ENCODE assay signal across 10 cellular contexts in the genomic region with DNA sequence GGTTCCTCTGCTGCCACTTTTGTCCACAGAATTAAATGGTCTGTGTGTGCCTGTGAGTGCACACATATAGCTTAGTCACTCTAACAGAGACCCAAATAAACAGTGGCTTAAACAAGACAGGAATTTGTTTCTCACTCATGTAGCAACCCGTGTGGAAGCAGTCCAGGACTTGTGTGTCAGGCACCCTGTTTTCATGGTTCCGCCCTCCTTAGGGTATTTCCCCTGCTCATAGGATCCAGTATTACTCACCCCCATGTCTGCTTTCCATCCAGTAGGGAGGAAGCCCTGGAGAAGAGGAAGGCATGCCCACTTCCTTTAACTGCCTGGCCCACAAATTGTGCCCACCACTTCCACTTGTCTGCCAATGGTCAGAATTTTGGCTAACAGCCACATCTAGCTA. TPM values are rescaled to one million over a fixed set of nuclear protein-coding genes. Genes with fewer than 3 reads are reported as not detected.
DNase-seq lines count a peak whose midpoint lies in the region; ATAC-seq, FAIRE-seq and TF ChIP-seq lines count a peak whose summit lies in the region.
"Had no signal": no experiment of that assay in that cellular context is flagged by ENCODE, and none has a peak within 500 bp of the region (broad histone marks: within the 10 kb centered on the region; RNA-seq: fewer than 3 reads in every experiment).

No MANE protein-coding gene starts in this region.

- H3K9me3 ChIP-seq in AG04450 (ENCODE audit: control insufficient read depth, insufficient read depth, low read length), result no peaks in the 10 kb centered on the region; the same call in 1 of the 2 replicates
- H3K9me3 ChIP-seq in astrocyte (ENCODE audit: insufficient read depth, low read depth, low read length), result no peaks in the 10 kb centered on the region
- H3K9me3 ChIP-seq in left lung, result no peaks in the 10 kb centered on the region
- H3K9me3 ChIP-seq: testis had no signal

- CTCF ChIA-PET in AG04450 (lab: Charles Lee), result interaction anchor here (0.8 to 1.7 kb wide), 3 partner anchors 11 to 103 kb away, joined by 3 to 7 read pairs (median 6); a partner anchor contains a TSS

- peaks cover 2% of the 10 kb centered on the region for H3K27me3 Mint-ChIP-seq in astrocyte (ENCODE audit: low read depth, unreplicated experiment)
- H3K27me3 Mint-ChIP-seq in activated T-cell treated with anti-CD3 and anti-CD28 coated beads, Interleukin-2, amount 50 U/mL, for 72 hours (ENCODE audit: low read depth), result peaks cover 27% of the 10 kb centered on the region
- H3K27me3 Mint-ChIP-seq in stimulated activated memory B cell treated with anti-CD40 and anti-IgM and Interleukin-4, amounts not matched to agents 10 μg/mL and 1 μg/mL and 100 μg/mL, for 72 hours, result peaks cover 61% of the 10 kb centered on the region

- TF ChIP-seq CTCF in AG04450 (IDR thresholded peaks at IDR 0.05; ENCODE audit: low read depth, low read length) (no peak), astrocyte (IDR thresholded peaks at IDR 0.05; ENCODE audit: insufficient read depth, low read depth, low read length) (no peak), left lung (IDR thresholded peaks at IDR 0.05) (no peak)

- no peaks in the 10 kb centered on the region for H3K36me3 Mint-ChIP-seq in astrocyte (ENCODE audit: low read depth, unreplicated experiment)
- H3K36me3 Mint-ChIP-seq in activated T-cell treated with anti-CD3 and anti-CD28 coated beads, Interleukin-2, amount 50 U/mL, for 72 hours (ENCODE audit: insufficient read depth in 2 of 2), result no peaks in the 10 kb centered on the region
- H3K36me3 Mint-ChIP-seq in stimulated activated memory B cell treated with anti-CD40 and anti-IgM and Interleukin-4, amounts not matched to agents 10 μg/mL and 1 μg/mL and 100 μg/mL, for 72 hours, result no peaks in the 10 kb centered on the region

- H3K4me2 ChIP-seq in astrocyte (ENCODE audit: low read length), result peak overlapping the region; percentile 12

- H3K9ac ChIP-seq in astrocyte (ENCODE audit: low read length), result no peak overlapping the region

- H4K20me1 ChIP-seq in astrocyte (ENCODE audit: insufficient read depth, low read length), result no peaks in the 10 kb centered on the region

- H3K27me3 ChIP-seq in AG04450 (ENCODE audit: control insufficient read depth, insufficient read depth, low read length), result peaks cover 5% of the 10 kb centered on the region
- no peaks in the 10 kb centered on the region for H3K27me3 ChIP-seq in astrocyte (ENCODE audit: insufficient read depth, low read length)
- H3K27me3 ChIP-seq in left lung, result no peaks in the 10 kb centered on the region
- H3K27me3 ChIP-seq: testis had no signal

- H3K4me1 ChIP-seq in astrocyte (ENCODE audit: insufficient read depth, low read length) (peaks cover 10% of the 10 kb centered on the region), left lung (peaks cover 14 to 40% of the 10 kb centered on the region in 2 donors)
- H3K4me1 ChIP-seq: testis had no signal

- H3K4me3 Mint-ChIP-seq in astrocyte (ENCODE audit: unreplicated experiment), result no peak overlapping the region
- H3K4me3 Mint-ChIP-seq in activated T-cell treated with anti-CD3 and anti-CD28 coated beads, Interleukin-2, amount 50 U/mL, for 72 hours, result no peak overlapping the region
- H3K4me3 Mint-ChIP-seq in stimulated activated memory B cell treated with anti-CD40 and anti-IgM and Interleukin-4, amounts not matched to agents 10 μg/mL and 1 μg/mL and 100 μg/mL, for 72 hours, result no peak overlapping the region

- H3K9me3 Mint-ChIP-seq in astrocyte (ENCODE audit: unreplicated experiment), result peaks cover 2% of the 10 kb centered on the region
- H3K9me3 Mint-ChIP-seq in activated T-cell treated with anti-CD3 and anti-CD28 coated beads, Interleukin-2, amount 50 U/mL, for 72 hours, result no peaks in the 10 kb centered on the region
- H3K9me3 Mint-ChIP-seq in stimulated activated memory B cell treated with anti-CD40 and anti-IgM and Interleukin-4, amounts not matched to agents 10 μg/mL and 1 μg/mL and 100 μg/mL, for 72 hours, result no peaks in the 10 kb centered on the region

- peak; percentile 54 for DNase-seq in AG04450 (ENCODE audit: low read depth, low spot score)
- DNase-seq in astrocyte (ENCODE audit: low read depth), result peak; percentile 94
- DNase-seq in left lung, result peak in 1 of 2 donors; percentile 65
- DNase-seq in activated T-cell treated with anti-CD3 and anti-CD28 coated beads, Interleukin-2, amount 50 U/mL, for 72 hours, result no peak
- DNase-seq: activated T-cell treated with anti-CD3 and anti-CD28 coated beads for 4 hours, testis had no signal

- POLR2A ChIA-PET in AG04450 (lab: Yijun Ruan, JAX), result no interaction called here

- H3K79me2 ChIP-seq in astrocyte (ENCODE audit: insufficient read depth, low read length), result no peaks in the 10 kb centered on the region

- peak overlapping the region; percentile 31 for H3K27ac Mint-ChIP-seq in astrocyte (ENCODE audit: unreplicated experiment)
- H3K27ac Mint-ChIP-seq in activated T-cell treated with anti-CD3 and anti-CD28 coated beads, Interleukin-2, amount 50 U/mL, for 72 hours, result no peak overlapping the region
- no peak overlapping the region for H3K27ac Mint-ChIP-seq in stimulated activated memory B cell treated with anti-CD40 and anti-IgM and Interleukin-4, amounts not matched to agents 10 μg/mL and 1 μg/mL and 100 μg/mL, for 72 hours

- FAIRE-seq in astrocyte (lab: Jason Lieb, UNC), result no peak

- ATAC-seq in HG03060 (IDR thresholded peaks at IDR 0.05; ENCODE audit: low read depth, unreplicated experiment) (peak; percentile 49), left lung (peak; percentile 90), HG02763 (IDR thresholded peaks at IDR 0.05; ENCODE audit: unreplicated experiment) (no peak), GM21529 (IDR thresholded peaks at IDR 0.05; ENCODE audit: unreplicated experiment) (no peak)
- ATAC-seq in activated T-cell treated with anti-CD3 and anti-CD28 coated beads, Interleukin-2, amount 50 U/mL, for 72 hours (replicated peaks in 1 of 2), result no peak
- no peak for ATAC-seq in stimulated activated memory B cell treated with anti-CD40 and anti-IgM and Interleukin-4, amounts not matched to agents 10 μg/mL and 1 μg/mL and 100 μg/mL, for 72 hours

- H3K4me3 ChIP-seq in AG04450 (ENCODE audit: low read depth, low read length), result no peak overlapping the region
- no peak overlapping the region for H3K4me3 ChIP-seq in astrocyte (ENCODE audit: insufficient read depth, low read depth, low read length)
- H3K4me3 ChIP-seq in left lung, result no peak overlapping the region
- H3K4me3 ChIP-seq: testis had no signal

- H3K27ac ChIP-seq in AG04450 (ENCODE audit: low read depth, low read length) (no peak overlapping the region), astrocyte (ENCODE audit: low read depth, low read length) (peak overlapping the region; percentile 53), left lung (peak overlapping the region in 1 of 2 donors; percentile 65)
- H3K27ac ChIP-seq: testis had no signal

- peak overlapping the region; percentile 3 for H2AFZ ChIP-seq in astrocyte (ENCODE audit: low read depth, low read length)

- H3K36me3 ChIP-seq in astrocyte (ENCODE audit: insufficient read depth, low read length) (no peaks in the 10 kb centered on the region), left lung (no peaks in the 10 kb centered on the region)

- peaks cover 14% of the 10 kb centered on the region for H3K4me1 Mint-ChIP-seq in astrocyte (ENCODE audit: low read depth, unreplicated experiment)
- peaks cover 18% of the 10 kb centered on the region for H3K4me1 Mint-ChIP-seq in activated T-cell treated with anti-CD3 and anti-CD28 coated beads, Interleukin-2, amount 50 U/mL, for 72 hours (ENCODE audit: low read depth)
- H3K4me1 Mint-ChIP-seq in stimulated activated memory B cell treated with anti-CD40 and anti-IgM and Interleukin-4, amounts not matched to agents 10 μg/mL and 1 μg/mL and 100 μg/mL, for 72 hours, result no peaks in the 10 kb centered on the region

- intact Hi-C loops in left lung (cut with DNase I), result no loop called here

RNA-seq across cellular contexts. Expression of a gene that starts 41.3 kb away (rescaled TPM):
- polyA plus RNA-seq in AG04450 (2011; rRNA removed), result 0.07 TPM in 2 replicates
- not detected in 2 replicates for polyA minus RNA-seq in AG04450 (2011; rRNA and poly(A)+ RNA removed)
- total RNA-seq in astrocyte (0.87 and 3.0 TPM in 2 replicates), left lung (100 to 1,000 TPM; 130 to 171 TPM)
- total RNA-seq in activated T-cell treated with anti-CD3 and anti-CD28 coated beads, Interleukin-2, amount 50 U/mL, for 72 hours, result under 1 TPM in 1 of 2 donors, not detected in 1; 0.21 TPM

Comparison
In these comparisons a context has a peak if more than half of its experiments do, and no peak if none do; other contexts are left out.
1. DNase-seq: peak in AG04450 (single experiment) and astrocyte (single experiment); none in activated T-cell treated with anti-CD3 and anti-CD28 coated beads, Interleukin-2, amount 50 U/mL, for 72 hours (0 of 2).
2. ATAC-seq: peak in HG03060 (single experiment) and left lung (single experiment); none in HG02763 (single experiment), GM21529 (single experiment), activated T-cell treated with anti-CD3 and anti-CD28 coated beads, Interleukin-2, amount 50 U/mL, for 72 hours (0 of 2) and stimulated activated memory B cell treated with anti-CD40 and anti-IgM and Interleukin-4, amounts not matched to agents 10 μg/mL and 1 μg/mL and 100 μg/mL, for 72 hours (single experiment).
3. RNA of a gene that starts 41.3 kb away (total RNA-seq): 130 to 171 TPM in left lung; 0.87 to 3.0 TPM in astrocyte and 0.21 TPM in activated T-cell treated with anti-CD3 and anti-CD28 coated beads, Interleukin-2, amount 50 U/mL, for 72 hours; every median in the first group is over 10 times any median in the second.